Comparison of ENCODE assay signal across 15 cellular contexts in the genomic region with DNA sequence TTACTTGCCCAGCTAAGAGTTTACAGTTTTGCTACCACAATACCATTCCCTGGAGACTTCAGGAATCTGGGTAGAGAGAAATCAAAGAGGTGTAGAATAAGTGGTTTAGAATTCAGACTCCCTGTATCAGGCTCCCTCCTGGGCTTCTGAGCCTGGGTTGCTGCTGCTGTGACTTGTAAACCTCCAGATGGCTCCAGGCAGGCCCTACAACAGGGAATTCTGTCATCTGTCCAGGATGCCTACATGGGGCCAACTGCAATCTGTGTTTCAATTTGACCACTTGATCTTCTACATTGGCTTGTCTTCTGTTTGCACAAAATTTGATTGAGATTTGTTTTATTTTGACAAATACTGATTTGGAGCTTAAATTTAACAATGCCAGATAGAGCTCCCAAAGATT.
A peak's percentile ranks its signal among the peaks of the same experiment; 100 is the strongest.
DNase-seq lines count a peak whose midpoint lies in the region; ATAC-seq and TF ChIP-seq lines count a peak whose summit lies in the region.
"Had no signal": no experiment of that assay in that cellular context is flagged by ENCODE, and none has a peak within 500 bp of the region (broad histone marks: within the 10 kb centered on the region; RNA-seq: fewer than 3 reads in every experiment).

No MANE protein-coding gene starts in this region.

- H3K27ac ChIP-seq in AG04450 (ENCODE audit: low read depth, low read length), result peak overlapping the region; percentile 21
- H3K27ac ChIP-seq: C4-2B, HL-60 had no signal

- POLR2A ChIA-PET in AG04450 (lab: Yijun Ruan, JAX), result no interaction called here
- POLR2A ChIA-PET in WTC11 (lab: Charles Lee), result no interaction called here

- TF ChIP-seq CTCF in AG04450 (IDR thresholded peaks at IDR 0.05; ENCODE audit: low read depth, low read length) (no peak), WTC11 (IDR thresholded peaks at IDR 0.05) (no peak), glutamatergic neuron (IDR thresholded peaks at IDR 0.05; ENCODE audit: partially characterized antibody, unreplicated experiment) (no peak)

- peaks cover 2% of the 10 kb centered on the region for H3K27me3 ChIP-seq in AG04450 (ENCODE audit: control insufficient read depth, insufficient read depth, low read length)

- H3K27me3 Mint-ChIP-seq in WTC11 (ENCODE audit: low read depth), result peaks cover 36% of the 10 kb centered on the region
- H3K27me3 Mint-ChIP-seq in glutamatergic neuron (ENCODE audit: unreplicated experiment), result peaks cover 9% of the 10 kb centered on the region
- H3K27me3 Mint-ChIP-seq: CD4-positive, alpha-beta T cell had no signal

- H3K4me3 Mint-ChIP-seq in WTC11, result no peak overlapping the region
- H3K4me3 Mint-ChIP-seq in glutamatergic neuron (ENCODE audit: unreplicated experiment), result peak overlapping the region; percentile 50
- H3K4me3 Mint-ChIP-seq: CD4-positive, alpha-beta T cell had no signal

- H3K4me1 Mint-ChIP-seq in WTC11, result peaks cover 14% of the 10 kb centered on the region
- peaks cover 39% of the 10 kb centered on the region for H3K4me1 Mint-ChIP-seq in glutamatergic neuron (ENCODE audit: low read depth, unreplicated experiment)

- H3K9me3 Mint-ChIP-seq in WTC11 (peaks cover 17% of the 10 kb centered on the region), glutamatergic neuron (ENCODE audit: unreplicated experiment) (peaks cover 6% of the 10 kb centered on the region)

- H3K36me3 Mint-ChIP-seq in WTC11 (no peaks in the 10 kb centered on the region), glutamatergic neuron (ENCODE audit: unreplicated experiment) (no peaks in the 10 kb centered on the region)

- no peaks in the 10 kb centered on the region for H3K9me3 ChIP-seq in AG04450 (ENCODE audit: control insufficient read depth, insufficient read depth, low read length)
- H3K9me3 ChIP-seq: Caco-2, HAP-1 had no signal

- CTCF ChIA-PET in AG04450 (lab: Charles Lee), result interaction anchor here (1.6 kb wide), 1 partner anchor 24 kb away, joined by 8 read pairs; no protein-coding TSS in a partner anchor
- CTCF ChIA-PET in WTC11 (lab: Charles Lee), result no interaction called here

- ATAC-seq in WTC11 (peak; percentile 58), HG03469 (IDR thresholded peaks at IDR 0.05; ENCODE audit: unreplicated experiment) (no peak), GM18867 (IDR thresholded peaks at IDR 0.05; ENCODE audit: unreplicated experiment) (no peak)

- no peak overlapping the region for H3K27ac Mint-ChIP-seq in WTC11
- peak overlapping the region; percentile 82 for H3K27ac Mint-ChIP-seq in glutamatergic neuron (ENCODE audit: unreplicated experiment)
- H3K27ac Mint-ChIP-seq: CD4-positive, alpha-beta T cell had no signal

- no peak overlapping the region for H3K4me3 ChIP-seq in AG04450 (ENCODE audit: low read depth, low read length)
- H3K4me3 ChIP-seq: HAP-1 had no signal

- no peak for DNase-seq in AG04450 (ENCODE audit: low read depth, low spot score)
- DNase-seq in ELF-1 (ENCODE audit: low read depth, low spot score), result peak; percentile 25
- no peak for DNase-seq in WTC11 (ENCODE audit: low spot score)
- DNase-seq in glutamatergic neuron, result peak; percentile 49
- DNase-seq in OCI-M2 (lab: John Stamatoyannopoulos, UW; ENCODE audit: unreplicated experiment), result no peak
- DNase-seq: ACHN; AML-193; Caco-2; CD4-positive, alpha-beta T cell; GF-D8 had no signal

TF ChIP-seq in WTC11, 78 proteins besides CTCF, POLR2A, EP300 and RAD21:
- TF ChIP-seq, protein P1, sequence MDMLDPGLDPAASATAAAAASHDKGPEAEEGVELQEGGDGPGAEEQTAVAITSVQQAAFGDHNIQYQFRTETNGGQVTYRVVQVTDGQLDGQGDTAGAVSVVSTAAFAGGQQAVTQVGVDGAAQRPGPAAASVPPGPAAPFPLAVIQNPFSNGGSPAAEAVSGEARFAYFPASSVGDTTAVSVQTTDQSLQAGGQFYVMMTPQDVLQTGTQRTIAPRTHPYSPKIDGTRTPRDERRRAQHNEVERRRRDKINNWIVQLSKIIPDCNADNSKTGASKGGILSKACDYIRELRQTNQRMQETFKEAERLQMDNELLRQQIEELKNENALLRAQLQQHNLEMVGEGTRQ (CRISPR knock-in tag; IDR thresholded peaks at IDR 0.05), result no peak
- TF ChIP-seq IRF2 (CRISPR knock-in tag; IDR thresholded peaks at IDR 0.05; ENCODE audit: borderline replicate concordance, low read depth) (no peak), NFYB (CRISPR knock-in tag; conservative IDR thresholded peaks at IDR 0.05; ENCODE audit: low read depth) (no peak), SP1 (CRISPR knock-in tag; conservative IDR thresholded peaks at IDR 0.05) (no peak)
- TF ChIP-seq, protein P2, sequence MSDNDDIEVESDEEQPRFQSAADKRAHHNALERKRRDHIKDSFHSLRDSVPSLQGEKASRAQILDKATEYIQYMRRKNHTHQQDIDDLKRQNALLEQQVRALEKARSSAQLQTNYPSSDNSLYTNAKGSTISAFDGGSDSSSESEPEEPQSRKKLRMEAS (CRISPR knock-in tag; IDR thresholded peaks at IDR 0.05), result no peak
- TF ChIP-seq, protein P3, sequence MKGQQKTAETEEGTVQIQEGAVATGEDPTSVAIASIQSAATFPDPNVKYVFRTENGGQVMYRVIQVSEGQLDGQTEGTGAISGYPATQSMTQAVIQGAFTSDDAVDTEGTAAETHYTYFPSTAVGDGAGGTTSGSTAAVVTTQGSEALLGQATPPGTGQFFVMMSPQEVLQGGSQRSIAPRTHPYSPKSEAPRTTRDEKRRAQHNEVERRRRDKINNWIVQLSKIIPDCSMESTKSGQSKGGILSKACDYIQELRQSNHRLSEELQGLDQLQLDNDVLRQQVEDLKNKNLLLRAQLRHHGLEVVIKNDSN (CRISPR knock-in tag; IDR thresholded peaks at IDR 0.05), result no peak
TF ChIP-seq in WTC11: peak in this region for 0.

Comparison
In these comparisons a context has a peak if more than half of its experiments do, and no peak if none do; other contexts are left out.
1. DNase-seq: peak in ELF-1 (single experiment) and glutamatergic neuron (single experiment); none in AG04450 (single experiment), WTC11 (single experiment) and OCI-M2 (single experiment).